34 cellular contexts compared by ENCODE assay signal in the genomic region with DNA sequence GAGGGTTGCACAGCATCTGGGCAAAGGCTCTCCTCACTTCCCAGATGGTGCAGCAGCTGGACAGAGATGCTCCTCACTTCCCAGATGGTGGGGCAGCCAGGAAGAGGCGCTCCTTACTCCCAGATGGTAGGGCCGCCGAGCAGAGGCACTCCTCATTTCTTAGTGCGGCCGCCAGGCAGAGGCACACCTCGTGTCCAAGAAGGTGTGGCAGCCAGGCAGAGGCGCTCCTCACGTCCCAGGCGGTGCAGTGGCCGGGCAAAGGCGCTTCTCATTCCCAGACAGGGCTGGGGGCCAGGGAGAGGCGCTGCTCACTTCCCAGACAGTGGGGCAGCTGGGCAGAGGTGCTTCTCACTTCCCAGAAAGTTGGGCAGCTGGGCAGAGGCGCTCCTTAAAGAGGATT. TPM values are rescaled to one million over a fixed set of nuclear protein-coding genes. Genes with fewer than 3 reads are reported as not detected.
"Had no signal": no experiment of that assay in that cellular context is flagged by ENCODE, and none has a peak within 500 bp of the region (broad histone marks: within the 10 kb centered on the region; RNA-seq: fewer than 3 reads in every experiment).

No MANE protein-coding gene starts in this region.

- H3K27ac ChIP-seq: brain microvascular endothelial cell, epithelial cell of prostate, esophagus squamous epithelium, gastroesophageal sphincter, WERI-Rb-1 had no signal

- H3K4me3 ChIP-seq: esophagus squamous epithelium, gastroesophageal sphincter had no signal

- ATAC-seq: activated CD4-positive, alpha-beta T cell treated with anti-CD3 and anti-CD28 coated beads for 36 hours; activated CD8-positive, alpha-beta memory T cell treated with anti-CD3 and anti-CD28 coated beads, Interleukin-2, amount 10 ng/mL, durations not matched to agents 7 days and 5 days; activated CD8-positive, alpha-beta T cell treated with anti-CD3 and anti-CD28 coated beads, Interleukin-2, amount 10 ng/mL, durations not matched to agents 7 days and 5 days; activated naive CD4-positive, alpha-beta T cell treated with anti-CD3 and anti-CD28 coated beads, Interleukin-2, amount 50 U/mL, for 72 hours; effector memory CD8-positive, alpha-beta T cell; gastroesophageal sphincter; T-helper 17 cell had no signal

- H3K27me3 ChIP-seq: brain microvascular endothelial cell, esophagus squamous epithelium, gastroesophageal sphincter had no signal

- H3K4me1 ChIP-seq: esophagus squamous epithelium, gastroesophageal sphincter had no signal

- H3K36me3 ChIP-seq: brain microvascular endothelial cell had no signal

- DNase-seq: activated CD4-positive, alpha-beta memory T cell treated with anti-CD3 and anti-CD28 coated beads for 36 hours; activated CD4-positive, alpha-beta T cell treated with anti-CD3 and anti-CD28 coated beads for 36 hours; activated CD4-positive, alpha-beta T cell treated with anti-CD3 and anti-CD28 coated beads, Interleukin-2, amount 10 ng/mL, durations not matched to agents 24 days and 14 days; activated CD4-positive, CD25-positive, alpha-beta regulatory T cell; activated CD4-positive, CD25-positive, alpha-beta regulatory T cell treated with anti-CD3 and anti-CD28 coated beads, Interleukin-2, amount 50 U/mL, for 72 hours; activated CD8-positive, alpha-beta memory T cell treated with anti-CD3 and anti-CD28 coated beads, Interleukin-2, amount 10 ng/mL, durations not matched to agents 7 days and 5 days; activated CD8-positive, alpha-beta memory T cell treated with anti-CD3 and anti-CD28 coated beads, Interleukin-2, amount 50 U/mL, for 4 hours; activated CD8-positive, alpha-beta T cell treated with anti-CD3 and anti-CD28 coated beads, Interleukin-2, amount 10 ng/mL, durations not matched to agents 7 days and 5 days; activated effector memory CD4-positive, alpha-beta T cell treated with anti-CD3 and anti-CD28 coated beads, Interleukin-2, amount 50 U/mL, for 16 hours; activated naive CD4-positive, alpha-beta T cell; activated naive CD4-positive, alpha-beta T cell treated with anti-CD3 and anti-CD28 coated beads, Interleukin-2, amount 10 ng/mL, durations not matched to agents 7 days and 5 days; activated naive CD8-positive, alpha-beta T cell treated with anti-CD3 and anti-CD28 coated beads, Interleukin-2, amount 10 ng/mL, durations not matched to agents 7 days and 5 days; activated T-cell treated with anti-CD3 and anti-CD28 coated beads, Interleukin-2, amount 50 U/mL, for 1 hour; activated T-cell treated with anti-CD3 and anti-CD28 coated beads, Interleukin-2, amount 50 U/mL, for 48 hours; amniotic stem cell; anterior cingulate cortex; brain microvascular endothelial cell; cortex of kidney; dermis blood vessel endothelial cell; effector CD4-positive, alpha-beta T cell; effector memory CD8-positive, alpha-beta T cell; esophagus squamous epithelium; foreskin melanocyte; T-helper 1 cell; T-helper 17 cell; T1000; WERI-Rb-1 had no signal

RNA-seq across cellular contexts. Expression of gene ZNF732, which starts 48.8 kb away (rescaled TPM):
- total RNA-seq: activated CD4-positive, alpha-beta memory T cell treated with anti-CD3 and anti-CD28 coated beads for 36 hours; activated CD4-positive, alpha-beta T cell treated with anti-CD3 and anti-CD28 coated beads, Interleukin-2, amount 10 ng/mL, durations not matched to agents 24 days and 14 days; activated CD8-positive, alpha-beta memory T cell treated with anti-CD3 and anti-CD28 coated beads for 36 hours; activated CD8-positive, alpha-beta memory T cell treated with anti-CD3 and anti-CD28 coated beads, Interleukin-2, amount 10 ng/mL, durations not matched to agents 7 days and 5 days; activated CD8-positive, alpha-beta T cell treated with anti-CD3 and anti-CD28 coated beads, Interleukin-2, amount 10 ng/mL, durations not matched to agents 7 days and 5 days; activated naive CD4-positive, alpha-beta T cell treated with anti-CD3 and anti-CD28 coated beads, Interleukin-2, amount 50 U/mL, for 72 hours; activated naive CD8-positive, alpha-beta T cell treated with anti-CD3 and anti-CD28 coated beads, Interleukin-2, amount 10 ng/mL, durations not matched to agents 7 days and 5 days; activated T-helper 1 cell treated with anti-CD3 and anti-CD28 coated beads, Interleukin-12 subunit alpha, Interleukin-12 subunit beta, Interleukin-2, Interleukin-4 antibody, amounts not matched to agents 30 ng/mL and 10 ng/mL and 1 ng/mL, durations not matched to agents 14 hours and 24 hours and 36 hours; activated T-helper 2 cell treated with anti-CD3 and anti-CD28 coated beads, Interferon-gamma antibody, Interleukin-2, Interleukin-4, amounts not matched to agents 10 μg/mL and 5 μg/mL and 100 μg/mL, durations not matched to agents 14 hours and 24 hours and 36 hours; T-helper 17 cell had no signal
- polyA plus RNA-seq: fibroblast of lung had no signal
